12 cellular contexts compared by ENCODE assay signal in the genomic region with DNA sequence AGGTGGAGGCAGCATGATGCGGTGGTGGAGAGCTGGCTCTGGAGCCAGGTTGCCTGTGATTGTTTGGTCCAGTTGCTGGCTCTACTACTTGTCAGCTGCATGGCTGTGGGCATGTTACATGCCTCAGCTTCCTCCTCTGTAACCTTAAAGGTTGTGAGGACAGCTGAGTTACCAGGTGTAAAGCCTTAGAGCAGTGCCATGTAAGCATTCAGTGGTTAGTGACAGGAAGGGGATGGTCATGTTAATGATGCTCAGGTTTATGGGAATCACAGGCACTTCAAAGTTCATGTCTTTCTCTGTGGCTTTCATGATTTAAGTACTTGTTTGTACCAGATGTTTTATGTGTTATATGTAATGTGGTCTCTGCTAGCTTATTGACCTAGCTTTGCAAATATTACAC. TPM values are rescaled to one million over a fixed set of nuclear protein-coding genes. Genes with fewer than 3 reads are reported as not detected.
"Had no signal": no experiment of that assay in that cellular context is flagged by ENCODE, and none has a peak within 500 bp of the region (broad histone marks: within the 10 kb centered on the region; RNA-seq: fewer than 3 reads in every experiment).

No MANE protein-coding gene starts in this region.

- H3K9me3 ChIP-seq: esophagus squamous epithelium, psoas muscle, sigmoid colon, thoracic aorta had no signal

- H3K27me3 Mint-ChIP-seq: naive thymus-derived CD8-positive, alpha-beta T cell; stimulated activated naive CD8-positive, alpha-beta T cell treated with anti-CD3 and anti-CD28 coated beads, Interleukin-15, Interleukin-2, amounts not matched to agents 100 ng/mL and 50 ng/mL, for 24 hours had no signal

- H3K27me3 ChIP-seq: esophagus squamous epithelium, sigmoid colon had no signal

- ATAC-seq: left colon, psoas muscle had no signal

- H3K4me3 Mint-ChIP-seq: stimulated activated naive CD8-positive, alpha-beta T cell treated with anti-CD3 and anti-CD28 coated beads, Interleukin-15, Interleukin-2, amounts not matched to agents 100 ng/mL and 50 ng/mL, for 24 hours had no signal

- H3K9me3 Mint-ChIP-seq: naive thymus-derived CD8-positive, alpha-beta T cell; stimulated activated naive CD8-positive, alpha-beta T cell treated with anti-CD3 and anti-CD28 coated beads, Interleukin-15, Interleukin-2, amounts not matched to agents 100 ng/mL and 50 ng/mL, for 24 hours had no signal

- H3K4me3 ChIP-seq: esophagus squamous epithelium, psoas muscle, sigmoid colon, thoracic aorta had no signal

- H3K36me3 Mint-ChIP-seq: naive thymus-derived CD8-positive, alpha-beta T cell had no signal

- H3K27ac Mint-ChIP-seq: stimulated activated naive CD8-positive, alpha-beta T cell treated with anti-CD3 and anti-CD28 coated beads, Interleukin-15, Interleukin-2, amounts not matched to agents 100 ng/mL and 50 ng/mL, for 24 hours had no signal

- H3K27ac ChIP-seq: esophagus squamous epithelium, psoas muscle, sigmoid colon, thoracic aorta had no signal

- H3K4me1 ChIP-seq: psoas muscle had no signal

- DNase-seq: activated CD8-positive, alpha-beta memory T cell treated with anti-CD3 and anti-CD28 coated beads, Interleukin-2, amount 50 U/mL, for 4 hours; esophagus squamous epithelium; foreskin fibroblast; left colon; nucleus accumbens; psoas muscle; sigmoid colon; stimulated activated CD4-positive, alpha-beta T cell treated with anti-CD3 and anti-CD28 coated beads, Interleukin-2, amount 100 ng/mL, for 48 hours had no signal

- H3K36me3 ChIP-seq: thoracic aorta had no signal

RNA-seq across cellular contexts. Expression of a gene that starts 59.2 kb away (rescaled TPM):
- total RNA-seq: naive thymus-derived CD8-positive, alpha-beta T cell; SK-MEL-5 had no signal
